In genomic region chr12:68792952-68793351, GRCh38 we compare ENCODE assay signal across 8 cellular contexts. TPM values are rescaled to one million over a fixed set of nuclear protein-coding genes. Genes with fewer than 3 reads are reported as not detected.
A peak's percentile ranks its signal among the peaks of the same experiment; 100 is the strongest.
DNase-seq lines count a peak whose midpoint lies in the region; ATAC-seq and TF ChIP-seq lines count a peak whose summit lies in the region.

No MANE protein-coding gene starts in this region.

- H3K27ac ChIP-seq in RWPE2 (ENCODE audit: poor library complexity, severe bottlenecking) (no peak overlapping the region), foreskin keratinocyte (no peak overlapping the region)

- H3K36me3 ChIP-seq in RWPE2 (ENCODE audit: low read depth), result no peaks in the 10 kb centered on the region

- no peaks in the 10 kb centered on the region for H3K9me3 ChIP-seq in RWPE2 (ENCODE audit: severe bottlenecking)

- intact Hi-C loops in head of caudate nucleus (cut with DNase I), result no loop called here

- ATAC-seq in GM19463 (IDR thresholded peaks at IDR 0.05; ENCODE audit: unreplicated experiment) (peak; percentile 78), HG03442 (IDR thresholded peaks at IDR 0.05; ENCODE audit: unreplicated experiment) (peak; percentile 96), RWPE2 (ENCODE audit: low read depth) (peak; percentile 68; the same call in 2 of the 3 replicates), foreskin keratinocyte (peak; percentile 52)

- H3K27me3 ChIP-seq in RWPE2 (ENCODE audit: insufficient read depth, poor library complexity, severe bottlenecking), result no peaks in the 10 kb centered on the region
- no peaks in the 10 kb centered on the region for H3K27me3 ChIP-seq in foreskin keratinocyte

- H3K4me1 ChIP-seq in RWPE2 (ENCODE audit: insufficient read depth, poor library complexity, severe bottlenecking) (peaks cover 11% of the 10 kb centered on the region), foreskin keratinocyte (peaks cover 10% of the 10 kb centered on the region)

- no peak overlapping the region for H3K4me3 ChIP-seq in RWPE2 (ENCODE audit: severe bottlenecking)

- TF ChIP-seq CTCF in RWPE2 (IDR thresholded peaks at IDR 0.05; ENCODE audit: poor library complexity, severe bottlenecking), result peak; percentile 7
- peak; percentile 3 for TF ChIP-seq CTCF in foreskin keratinocyte (conservative IDR thresholded peaks at IDR 0.05)

- DNase-seq in NCI-H1436 (lab: John Stamatoyannopoulos, UW), result peak; percentile 21
- DNase-seq in NCI-H1436 treated with DMSO at 0.1 percent for 48 hours (lab: John Stamatoyannopoulos, UW), result no peak
- DNase-seq in RWPE2 (ENCODE audit: low spot score), result no peak
- no peak for DNase-seq in foreskin keratinocyte
- DNase-seq in DMS79 (lab: John Stamatoyannopoulos, UW), result no peak
- no peak for DNase-seq in head of caudate nucleus

RNA-seq across cellular contexts. Expression of gene MDM2, which starts 15.0 kb away (rescaled TPM):
- 110 and 114 TPM in 2 replicates for total RNA-seq in foreskin keratinocyte
- 57.5 and 60.1 TPM in 2 replicates for polyA plus RNA-seq in foreskin keratinocyte

RNA-seq across cellular contexts. Expression of gene SLC35E3, which starts 47.0 kb away (rescaled TPM):
- 5.2 and 6.5 TPM in 2 replicates for total RNA-seq in foreskin keratinocyte
- 4.0 and 4.1 TPM in 2 replicates for polyA plus RNA-seq in foreskin keratinocyte
